14 cellular contexts compared by ENCODE assay signal in genomic region chr10:7082967-7083366, GRCh38.
"Had no signal": no experiment of that assay in that cellular context is flagged by ENCODE, and none has a peak within 500 bp of the region (broad histone marks: within the 10 kb centered on the region; RNA-seq: fewer than 3 reads in every experiment).

No MANE protein-coding gene starts in this region.

- H3K36me3 ChIP-seq: cardiac muscle cell, esophagus squamous epithelium had no signal

- H3K27ac Mint-ChIP-seq: activated naive CD4-positive, alpha-beta T cell treated with anti-CD3 and anti-CD28 coated beads, Interleukin-2, amount 50 U/mL, for 72 hours; dendritic cell treated with granulocyte-macrophage colony-stimulating factor and Interleukin-4, amounts not matched to agents 40 ng/mL and 50 ng/mL, for 4 days; nephron progenitor cell; stimulated activated naive B cell treated with anti-CD40 and anti-IgM and Interleukin-4, amounts not matched to agents 10 μg/mL and 1 μg/mL and 100 μg/mL, for 72 hours had no signal

- ATAC-seq: activated naive CD4-positive, alpha-beta T cell treated with anti-CD3 and anti-CD28 coated beads, Interleukin-2, amount 50 U/mL, for 72 hours; left lobe of liver; stimulated activated naive B cell treated with anti-CD40 and anti-IgM and Interleukin-4, amounts not matched to agents 10 μg/mL and 1 μg/mL and 100 μg/mL, for 72 hours had no signal

- H3K4me1 Mint-ChIP-seq: stimulated activated naive B cell treated with anti-CD40 and anti-IgM and Interleukin-4, amounts not matched to agents 10 μg/mL and 1 μg/mL and 100 μg/mL, for 72 hours had no signal

- H3K4me3 ChIP-seq: cardiac muscle cell, esophagus squamous epithelium, lung had no signal

- DNase-seq: activated CD4-positive, alpha-beta T cell treated with anti-CD3 and anti-CD28 coated beads for 1 hour; activated CD4-positive, alpha-beta T cell treated with anti-CD3 and anti-CD28 coated beads, Interleukin-2, amount 50 U/mL, for 48 hours; activated gamma-delta T cell treated with Interleukin-2 at 50 U/mL for 16 hours; effector CD8-positive, alpha-beta T cell; esophagus squamous epithelium; kidney; nephron progenitor cell; stimulated activated naive B cell treated with anti-CD40 and anti-IgM and Interleukin-4, amounts not matched to agents 10 μg/mL and 1 μg/mL and 100 μg/mL, for 72 hours; T1000 had no signal

- H3K27ac ChIP-seq: cardiac muscle cell, esophagus squamous epithelium had no signal

- H3K27me3 ChIP-seq: cardiac muscle cell had no signal

- H3K4me3 Mint-ChIP-seq: dendritic cell treated with granulocyte-macrophage colony-stimulating factor and Interleukin-4, amounts not matched to agents 40 ng/mL and 50 ng/mL, for 4 days; nephron progenitor cell; stimulated activated naive B cell treated with anti-CD40 and anti-IgM and Interleukin-4, amounts not matched to agents 10 μg/mL and 1 μg/mL and 100 μg/mL, for 72 hours had no signal

- H3K36me3 Mint-ChIP-seq: activated naive CD4-positive, alpha-beta T cell treated with anti-CD3 and anti-CD28 coated beads, Interleukin-2, amount 50 U/mL, for 72 hours; stimulated activated naive B cell treated with anti-CD40 and anti-IgM and Interleukin-4, amounts not matched to agents 10 μg/mL and 1 μg/mL and 100 μg/mL, for 72 hours had no signal

- H3K4me1 ChIP-seq: esophagus squamous epithelium had no signal

- H3K9me3 ChIP-seq: esophagus squamous epithelium had no signal

- H3K9me3 Mint-ChIP-seq: activated naive CD4-positive, alpha-beta T cell treated with anti-CD3 and anti-CD28 coated beads, Interleukin-2, amount 50 U/mL, for 72 hours; dendritic cell treated with granulocyte-macrophage colony-stimulating factor and Interleukin-4, amounts not matched to agents 40 ng/mL and 50 ng/mL, for 4 days; nephron progenitor cell; stimulated activated naive B cell treated with anti-CD40 and anti-IgM and Interleukin-4, amounts not matched to agents 10 μg/mL and 1 μg/mL and 100 μg/mL, for 72 hours had no signal

- H3K27me3 Mint-ChIP-seq: dendritic cell treated with granulocyte-macrophage colony-stimulating factor and Interleukin-4, amounts not matched to agents 40 ng/mL and 50 ng/mL, for 4 days had no signal
